Comparison of ENCODE assay signal across 2 cellular contexts in genomic region chr3:150555859-150556436, GRCh38.
TF ChIP-seq lines count a peak whose summit lies in the region.

No MANE protein-coding gene starts in this region.

TF ChIP-seq in IMR-90, 13 proteins besides CTCF, POLR2A, EP300 and RAD21:
- TF ChIP-seq BHLHE40 (IDR thresholded peaks at IDR 0.05; ENCODE audit: low read depth, low read length): no peak
- no peak for TF ChIP-seq RFX5 (IDR thresholded peaks at IDR 0.05; ENCODE audit: low read depth, low read length)

TF ChIP-seq in HepG2, 621 proteins besides CTCF, POLR2A, EP300 and RAD21:
- TF ChIP-seq ZNF292 (CRISPR knock-in tag; IDR thresholded peaks at IDR 0.05; ENCODE audit: borderline replicate concordance, low read depth) (no peak), ZNF431 (CRISPR knock-in tag; IDR thresholded peaks at IDR 0.05; ENCODE audit: borderline replicate concordance, low read depth) (no peak), REPIN1 (CRISPR knock-in tag; IDR thresholded peaks at IDR 0.05; ENCODE audit: borderline replicate concordance, low read depth) (no peak), ZNF234 (CRISPR knock-in tag; conservative IDR thresholded peaks at IDR 0.05) (no peak), PBX2 (CRISPR knock-in tag; IDR thresholded peaks at IDR 0.05) (no peak), ZNF549 (CRISPR knock-in tag; IDR thresholded peaks at IDR 0.05) (no peak), TAF15 (IDR thresholded peaks at IDR 0.05; ENCODE audit: low read depth, low read length, poor library complexity, severe bottlenecking) (no peak), JUND (CRISPR knock-in tag; IDR thresholded peaks at IDR 0.05) (no peak), MLX (CRISPR knock-in tag; IDR thresholded peaks at IDR 0.05) (no peak), ZSCAN22 (CRISPR knock-in tag; IDR thresholded peaks at IDR 0.05) (no peak), SNAPC5 (CRISPR knock-in tag; IDR thresholded peaks at IDR 0.05; ENCODE audit: borderline replicate concordance) (no peak), POLR2AphosphoS5 (IDR thresholded peaks at IDR 0.05; ENCODE audit: low read depth, low read length) (no peak), ONECUT2 (CRISPR knock-in tag; IDR thresholded peaks at IDR 0.05) (no peak), NCOA2 (CRISPR knock-in tag; IDR thresholded peaks at IDR 0.05) (no peak), PRDM10 (CRISPR knock-in tag; IDR thresholded peaks at IDR 0.05; ENCODE audit: low read depth) (no peak), ZNF580 (CRISPR knock-in tag; IDR thresholded peaks at IDR 0.05; ENCODE audit: borderline replicate concordance, low read depth) (no peak)
- TF ChIP-seq, protein P1, sequence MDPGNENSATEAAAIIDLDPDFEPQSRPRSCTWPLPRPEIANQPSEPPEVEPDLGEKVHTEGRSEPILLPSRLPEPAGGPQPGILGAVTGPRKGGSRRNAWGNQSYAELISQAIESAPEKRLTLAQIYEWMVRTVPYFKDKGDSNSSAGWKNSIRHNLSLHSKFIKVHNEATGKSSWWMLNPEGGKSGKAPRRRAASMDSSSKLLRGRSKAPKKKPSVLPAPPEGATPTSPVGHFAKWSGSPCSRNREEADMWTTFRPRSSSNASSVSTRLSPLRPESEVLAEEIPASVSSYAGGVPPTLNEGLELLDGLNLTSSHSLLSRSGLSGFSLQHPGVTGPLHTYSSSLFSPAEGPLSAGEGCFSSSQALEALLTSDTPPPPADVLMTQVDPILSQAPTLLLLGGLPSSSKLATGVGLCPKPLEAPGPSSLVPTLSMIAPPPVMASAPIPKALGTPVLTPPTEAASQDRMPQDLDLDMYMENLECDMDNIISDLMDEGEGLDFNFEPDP (CRISPR knock-in tag; conservative IDR thresholded peaks at IDR 0.05): no peak
- TF ChIP-seq, protein P2, sequence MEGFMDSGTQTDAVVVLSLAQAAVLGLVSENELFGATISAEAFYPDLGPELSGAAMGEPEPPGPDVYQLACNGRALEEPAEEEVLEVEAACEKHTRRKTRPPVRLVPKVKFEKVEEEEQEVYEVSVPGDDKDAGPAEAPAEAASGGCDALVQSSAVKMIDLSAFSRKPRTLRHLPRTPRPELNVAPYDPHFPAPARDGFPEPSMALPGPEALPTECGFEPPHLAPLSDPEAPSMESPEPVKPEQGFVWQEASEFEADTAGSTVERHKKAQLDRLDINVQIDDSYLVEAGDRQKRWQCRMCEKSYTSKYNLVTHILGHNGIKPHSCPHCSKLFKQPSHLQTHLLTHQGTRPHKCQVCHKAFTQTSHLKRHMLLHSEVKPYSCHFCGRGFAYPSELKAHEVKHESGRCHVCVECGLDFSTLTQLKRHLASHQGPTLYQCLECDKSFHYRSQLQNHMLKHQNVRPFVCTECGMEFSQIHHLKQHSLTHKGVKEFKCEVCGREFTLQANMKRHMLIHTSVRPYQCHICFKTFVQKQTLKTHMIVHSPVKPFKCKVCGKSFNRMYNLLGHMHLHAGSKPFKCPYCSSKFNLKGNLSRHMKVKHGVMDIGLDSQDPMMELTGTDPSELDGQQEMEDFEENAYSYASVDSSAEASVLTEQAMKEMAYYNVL (CRISPR knock-in tag; IDR thresholded peaks at IDR 0.05; ENCODE audit: borderline replicate concordance): no peak
